Comparison of ENCODE assay signal across 2 cellular contexts in genomic region chr7:142854505-142855400, GRCh38.
TF ChIP-seq lines count a peak whose summit lies in the region.

Gene EPHB6 (plus strand): TSS chr7:142855076. CDS start chr7:142863228, 8,152 bp downstream.

TF ChIP-seq in IMR-90, 13 proteins besides CTCF, POLR2A, EP300 and RAD21:
- TF ChIP-seq ELK1 (IDR thresholded peaks at IDR 0.05; ENCODE audit: borderline replicate concordance, low read depth, low read length), result no peak
- no peak for TF ChIP-seq MAZ (IDR thresholded peaks at IDR 0.05; ENCODE audit: borderline replicate concordance, low read depth, low read length)
- no peak for TF ChIP-seq CEBPB (IDR thresholded peaks at IDR 0.05; ENCODE audit: low read depth, low read length)
- TF ChIP-seq RCOR1 (IDR thresholded peaks at IDR 0.05; ENCODE audit: insufficient replicate concordance, low read length), result no peak
- no peak for TF ChIP-seq USF2 (IDR thresholded peaks at IDR 0.05; ENCODE audit: low read depth, low read length)
- no peak for TF ChIP-seq CHD1 (IDR thresholded peaks at IDR 0.05; ENCODE audit: low read depth, low read length)
- no peak for TF ChIP-seq NFE2L2 (IDR thresholded peaks at IDR 0.05; ENCODE audit: low read depth, low read length)
- TF ChIP-seq FOS (IDR thresholded peaks at IDR 0.05; ENCODE audit: low read depth, low read length), result no peak
- no peak for TF ChIP-seq BHLHE40 (IDR thresholded peaks at IDR 0.05; ENCODE audit: low read depth, low read length)
- no peak for TF ChIP-seq SMC3 (IDR thresholded peaks at IDR 0.05; ENCODE audit: low read depth, low read length)
- TF ChIP-seq RFX5 (IDR thresholded peaks at IDR 0.05; ENCODE audit: low read depth, low read length), result no peak
- no peak for TF ChIP-seq MXI1 (IDR thresholded peaks at IDR 0.05; ENCODE audit: borderline replicate concordance, low read depth, low read length)
- TF ChIP-seq MAFK (IDR thresholded peaks at IDR 0.05; ENCODE audit: low read depth, low read length), result no peak

TF ChIP-seq in GM12878, 131 proteins besides CTCF, POLR2A, EP300 and RAD21:
- no peak for TF ChIP-seq PKNOX1 (IDR thresholded peaks at IDR 0.05)
- TF ChIP-seq HDAC2 (IDR thresholded peaks at IDR 0.05), result no peak
- no peak for TF ChIP-seq ZNF384 (IDR thresholded peaks at IDR 0.05; ENCODE audit: borderline replicate concordance, low read depth, low read length)
- no peak for TF ChIP-seq E2F4 (IDR thresholded peaks at IDR 0.05; ENCODE audit: low read depth, low read length)
- no peak for TF ChIP-seq BRCA1 (IDR thresholded peaks at IDR 0.05; ENCODE audit: low read depth, low read length)
- TF ChIP-seq RB1 (IDR thresholded peaks at IDR 0.05; ENCODE audit: borderline replicate concordance), result no peak
- TF ChIP-seq TCF3 (IDR thresholded peaks at IDR 0.05; ENCODE audit: borderline replicate concordance, insufficient read depth, low read depth, low read length), result no peak
- no peak for TF ChIP-seq FOS (IDR thresholded peaks at IDR 0.05; ENCODE audit: borderline replicate concordance, extremely low read depth, insufficient read length)
- TF ChIP-seq BACH1 (IDR thresholded peaks at IDR 0.05; ENCODE audit: borderline replicate concordance), result no peak
- no peak for TF ChIP-seq CEBPB (IDR thresholded peaks at IDR 0.05; ENCODE audit: borderline replicate concordance in 1 of 2, low read depth in 2 of 2, low read length in 2 of 2)
- no peak for TF ChIP-seq ZBED1 (IDR thresholded peaks at IDR 0.05; ENCODE audit: borderline replicate concordance)
- TF ChIP-seq IKZF2 (IDR thresholded peaks at IDR 0.05), result no peak
- TF ChIP-seq YY1 (IDR thresholded peaks at IDR 0.05; ENCODE audit: low read depth, low read length), result no peak
- TF ChIP-seq CHD2 (IDR thresholded peaks at IDR 0.05; ENCODE audit: borderline replicate concordance, low read depth, low read length), result no peak
- TF ChIP-seq MXI1 (IDR thresholded peaks at IDR 0.05; ENCODE audit: low read depth, low read length), result no peak
- TF ChIP-seq DPF2 (IDR thresholded peaks at IDR 0.05), result peak; percentile 63; the same call in 1 of the 2 replicates
- no peak for TF ChIP-seq USF1 (IDR thresholded peaks at IDR 0.05; ENCODE audit: borderline replicate concordance, extremely low read length, insufficient read depth, low read depth, low read length)
- TF ChIP-seq KDM1A (IDR thresholded peaks at IDR 0.05; ENCODE audit: borderline replicate concordance), result no peak
- TF ChIP-seq POLR2AphosphoS2 (IDR thresholded peaks at IDR 0.05; ENCODE audit: low read depth, low read length), result no peak
- TF ChIP-seq ZNF687 (IDR thresholded peaks at IDR 0.05), result no peak
- TF ChIP-seq GATAD2B (conservative IDR thresholded peaks at IDR 0.05; ENCODE audit: low read depth), result peak; percentile 75; the same call in 1 of the 2 replicates
- no peak for TF ChIP-seq JUND (IDR thresholded peaks at IDR 0.05; ENCODE audit: low read depth, low read length)
- peak; percentile 84 for TF ChIP-seq HDAC6 (IDR thresholded peaks at IDR 0.05; ENCODE audit: unreplicated experiment)
- no peak for TF ChIP-seq ZBTB40 (IDR thresholded peaks at IDR 0.05; ENCODE audit: borderline replicate concordance)
- TF ChIP-seq BHLHE40 (IDR thresholded peaks at IDR 0.05; ENCODE audit: borderline replicate concordance in 1 of 2, low read depth in 2 of 2, low read length in 1 of 2), result peak in 1 of 2 experiments; percentile 57; a peak in 2 of 4 replicates
- peak; percentile 57; the same call in 1 of the 2 replicates for TF ChIP-seq ZNF217 (IDR thresholded peaks at IDR 0.05)
- peak; percentile 56; the same call in 1 of the 2 replicates for TF ChIP-seq SMARCA5 (IDR thresholded peaks at IDR 0.05)
- TF ChIP-seq KLF5 (IDR thresholded peaks at IDR 0.05; ENCODE audit: partially characterized antibody), result no peak
- TF ChIP-seq EGR1 (IDR thresholded peaks at IDR 0.05; ENCODE audit: borderline replicate concordance in 1 of 2, low read depth in 2 of 2, low read length in 2 of 2), result no peak
- TF ChIP-seq LARP7 (IDR thresholded peaks at IDR 0.05), result peak; percentile 70
- TF ChIP-seq FOXM1 (IDR thresholded peaks at IDR 0.05; ENCODE audit: low read depth, low read length), result no peak
- TF ChIP-seq ATF7 (IDR thresholded peaks at IDR 0.05; ENCODE audit: low read depth), result no peak
- no peak for TF ChIP-seq EED (IDR thresholded peaks at IDR 0.05; ENCODE audit: low read depth)
- peak; percentile 53; the same call in 1 of the 2 replicates for TF ChIP-seq PAX5 (IDR thresholded peaks at IDR 0.05; ENCODE audit: borderline replicate concordance, low read depth, low read length)
- TF ChIP-seq SUZ12 (IDR thresholded peaks at IDR 0.05; ENCODE audit: unreplicated experiment), result peak; percentile 79
- TF ChIP-seq CBX3 (IDR thresholded peaks at IDR 0.05; ENCODE audit: borderline replicate concordance, low read depth), result no peak
- TF ChIP-seq KAT2A (conservative IDR thresholded peaks at IDR 0.05; ENCODE audit: control insufficient read depth, low read depth, low read length), result no peak
- TF ChIP-seq CEBPZ (IDR thresholded peaks at IDR 0.05; ENCODE audit: low read depth, low read length), result no peak
- TF ChIP-seq ZNF622 (IDR thresholded peaks at IDR 0.05), result no peak
- TF ChIP-seq IKZF1 (conservative IDR thresholded peaks at IDR 0.05), result peak; percentile 76
- TF ChIP-seq NR2F1 (conservative IDR thresholded peaks at IDR 0.05), result 0 out of 2 replicates have a peak, but pooled peaks have one; percentile 15
- no peak for TF ChIP-seq SIN3A (IDR thresholded peaks at IDR 0.05; ENCODE audit: low read depth, low read length)
